In the genomic region with DNA sequence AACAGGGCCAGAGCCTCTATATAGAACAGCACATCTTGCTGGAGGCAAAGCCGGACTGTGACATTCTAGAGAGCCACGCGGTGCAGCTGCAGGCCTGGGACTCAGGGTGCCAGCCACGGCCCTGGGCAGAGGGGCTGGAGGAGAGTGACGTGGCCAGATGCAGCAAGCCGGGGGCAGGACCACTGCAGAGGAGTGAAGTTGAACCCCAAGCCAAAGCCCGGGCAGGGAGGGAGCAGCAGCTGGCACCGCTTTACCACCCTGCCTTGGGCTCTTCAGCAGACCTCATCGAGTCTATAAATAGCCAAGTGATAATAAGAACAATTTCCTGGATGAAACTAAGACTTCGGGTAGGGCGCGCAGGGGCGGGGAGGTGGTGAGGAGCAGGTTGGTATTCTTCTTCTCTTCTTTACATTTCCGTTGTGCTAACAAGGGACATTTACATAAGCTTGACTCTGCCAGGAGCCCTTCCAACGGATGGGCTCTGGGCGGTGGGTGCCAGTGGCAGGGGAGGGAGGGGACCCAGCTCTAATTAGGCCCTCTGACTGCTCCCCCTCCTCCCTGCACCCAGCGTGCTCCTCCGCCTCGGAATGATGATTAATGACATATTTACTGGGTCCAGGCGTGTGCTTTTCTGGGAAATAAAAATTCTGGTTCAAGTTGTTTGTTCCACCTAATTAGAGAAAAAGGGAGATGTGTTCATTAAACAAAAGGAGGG, we compare ENCODE assay signal across 11 cellular contexts.
DNase-seq lines count a peak whose midpoint lies in the region; ATAC-seq and TF ChIP-seq lines count a peak whose summit lies in the region.
"Had no signal": no experiment of that assay in that cellular context is flagged by ENCODE, and none has a peak within 500 bp of the region (broad histone marks: within the 10 kb centered on the region; RNA-seq: fewer than 3 reads in every experiment).

No MANE protein-coding gene starts in this region.

- ATAC-seq in GM19438 (IDR thresholded peaks at IDR 0.05; ENCODE audit: low read depth, unreplicated experiment) = peak; percentile 56
- peak; percentile 84 for ATAC-seq in HG03439 (IDR thresholded peaks at IDR 0.05; ENCODE audit: unreplicated experiment)
- peak; percentile 80 for ATAC-seq in memory B cell (ENCODE audit: low read depth)
- ATAC-seq: HCT116 had no signal

- whole genome bisulfite sequencing in thyroid gland, 2 donors = 61% methylated on average over 20 of the region's 20 CpGs

- no peaks in the 10 kb centered on the region for H3K27me3 Mint-ChIP-seq in memory B cell

- no peak overlapping the region for H3K4me3 ChIP-seq in SJCRH30
- no peak overlapping the region for H3K4me3 ChIP-seq in thyroid gland (replicated peaks in 1 of 3)
- H3K4me3 ChIP-seq: adrenal gland had no signal

- no peak for TF ChIP-seq CTCF in thyroid gland (IDR thresholded peaks at IDR 0.05)

- no peak overlapping the region for H3K27ac Mint-ChIP-seq in memory B cell
- H3K27ac Mint-ChIP-seq: nephron had no signal

- DNase-seq in DMS79 treated with DMSO at 0.1 percent for 48 hours (lab: John Stamatoyannopoulos, UW) (peak; percentile 73), SJCRH30 (peak; percentile 67 to 70), memory B cell (ENCODE audit: low spot score in 2 of 2) (no peak), thyroid gland (no peak), mesenteric fat pad (ENCODE audit: low spot score) (no peak), kidney tubule cell (ENCODE audit: low spot score) (no peak)

- no peaks in the 10 kb centered on the region for H3K36me3 Mint-ChIP-seq in memory B cell

- H3K4me3 Mint-ChIP-seq in memory B cell = peak overlapping the region; percentile 63
- H3K4me3 Mint-ChIP-seq: nephron had no signal

- H3K4me1 Mint-ChIP-seq in memory B cell = peaks cover 29% of the 10 kb centered on the region

- H3K4me1 ChIP-seq in SJCRH30 = peaks cover 5% of the 10 kb centered on the region; the same call in 1 of the 2 replicates
- H3K4me1 ChIP-seq in thyroid gland = peaks cover 0 to 5% of the 10 kb centered on the region in 2 donors

- intact Hi-C loops in thyroid gland (cut with DNase I) = no loop called here

- no peaks in the 10 kb centered on the region for H3K36me3 ChIP-seq in SJCRH30
- no peaks in the 10 kb centered on the region for H3K36me3 ChIP-seq in thyroid gland
- H3K36me3 ChIP-seq: adrenal gland had no signal

- no peak for TF ChIP-seq POLR2A in thyroid gland (IDR thresholded peaks at IDR 0.05)

- H3K27me3 ChIP-seq in SJCRH30 = no peaks in the 10 kb centered on the region
- H3K27me3 ChIP-seq in thyroid gland = no peaks in the 10 kb centered on the region
- H3K27me3 ChIP-seq: adrenal gland had no signal

- H3K9me3 ChIP-seq in SJCRH30 (replicated peaks) = no peaks in the 10 kb centered on the region
- no peaks in the 10 kb centered on the region for H3K9me3 ChIP-seq in thyroid gland
- H3K9me3 ChIP-seq: adrenal gland had no signal

- H3K9me3 Mint-ChIP-seq in memory B cell = peaks cover 2% of the 10 kb centered on the region
- H3K9me3 Mint-ChIP-seq: nephron had no signal

- H3K27ac ChIP-seq in SJCRH30 = no peak overlapping the region
- H3K27ac ChIP-seq in thyroid gland = no peak overlapping the region

Comparison
In these comparisons a context has a peak if more than half of its experiments do, and no peak if none do; other contexts are left out.
1. DNase-seq: peak in DMS79 treated with DMSO at 0.1 percent for 48 hours (single experiment) and SJCRH30 (2 of 2); none in memory B cell (0 of 2), thyroid gland (0 of 2), mesenteric fat pad (single experiment) and kidney tubule cell (single experiment).
2. Peak in every context shown above with its lines, with median percentiles within 50 percentile points of each other: ATAC-seq.